Comparison of ENCODE assay signal across 8 cellular contexts in the genomic region with DNA sequence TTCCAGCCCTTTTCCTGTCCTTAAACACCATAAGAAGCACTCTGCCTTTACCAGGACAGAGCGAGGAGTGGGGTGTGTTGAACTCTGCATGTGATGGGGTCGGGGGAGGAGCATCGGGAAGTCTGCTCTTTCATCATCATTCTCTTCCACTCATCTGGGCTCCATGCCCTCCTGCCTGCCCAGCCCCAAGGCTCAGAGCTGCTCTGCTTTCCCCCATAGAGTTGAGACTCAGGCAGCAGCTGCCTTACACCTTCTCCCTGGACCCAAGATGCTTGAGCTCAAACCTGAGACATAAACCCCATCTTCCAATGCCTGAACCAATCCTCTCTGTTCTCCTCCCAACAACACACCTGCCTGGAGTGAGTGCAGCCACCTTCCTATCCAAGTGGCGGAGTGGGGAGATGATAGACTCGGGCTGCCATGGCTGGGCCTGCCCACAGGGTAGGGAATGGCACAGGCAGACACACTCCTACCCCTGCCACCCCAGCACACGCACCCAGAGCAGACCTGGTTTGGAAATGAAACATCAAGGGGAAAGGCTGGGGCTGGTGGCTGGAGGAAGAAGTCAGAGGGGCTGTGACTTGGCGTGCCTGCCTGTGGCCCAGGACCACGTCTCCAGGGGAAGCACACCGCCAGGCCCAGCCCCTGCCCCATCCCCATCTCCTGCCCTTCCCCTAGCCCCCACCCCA. TPM values are rescaled to one million over a fixed set of nuclear protein-coding genes. Genes with fewer than 3 reads are reported as not detected.
DNase-seq lines count a peak whose midpoint lies in the region; ATAC-seq and TF ChIP-seq lines count a peak whose summit lies in the region.

No MANE protein-coding gene starts in this region.

- H3K27ac Mint-ChIP-seq in activated naive CD8-positive, alpha-beta T cell treated with anti-CD3 and anti-CD28 coated beads, Interleukin-2, amount 10 ng/mL, durations not matched to agents 7 days and 5 days, result peak overlapping the region; percentile 91
- peak overlapping the region; percentile 91 to 92 for H3K27ac Mint-ChIP-seq in stimulated activated naive CD8-positive, alpha-beta T cell treated with anti-CD3 and anti-CD28 coated beads, Interleukin-15, amount 100 ng/mL, for 72 hours
- no peak overlapping the region for H3K27ac Mint-ChIP-seq in Caco-2 (ENCODE audit: unreplicated experiment)

- DNase-seq in Right ventricle myocardium inferior (ENCODE audit: missing footprints) (no peak), cardiac septum (ENCODE audit: low spot score) (no peak), Caco-2 (no peak), hepatic stellate cell (ENCODE audit: low spot score) (no peak)
- DNase-seq in activated naive CD8-positive, alpha-beta T cell treated with anti-CD3 and anti-CD28 coated beads, Interleukin-2, amount 10 ng/mL, durations not matched to agents 7 days and 5 days, result no peak
- no peak for DNase-seq in stimulated activated naive CD8-positive, alpha-beta T cell treated with anti-CD3 and anti-CD28 coated beads, Interleukin-15, amount 100 ng/mL, for 72 hours

- no TSS peak for BruUV-seq in Caco-2 (replicated peaks; lab: Mats Ljungman, UMichigan)

- no peaks in the 10 kb centered on the region for H3K27me3 ChIP-seq in iPS-15b (ENCODE audit: control insufficient read depth, insufficient read depth, low read length)
- H3K27me3 ChIP-seq in Caco-2 (replicated peaks; ENCODE audit: control insufficient read depth, insufficient read depth, low read length), result no peaks in the 10 kb centered on the region

- peak overlapping the region; percentile 71 for H3K4me3 Mint-ChIP-seq in activated naive CD8-positive, alpha-beta T cell treated with anti-CD3 and anti-CD28 coated beads, Interleukin-2, amount 10 ng/mL, durations not matched to agents 7 days and 5 days
- peak overlapping the region; percentile 78 to 80 for H3K4me3 Mint-ChIP-seq in stimulated activated naive CD8-positive, alpha-beta T cell treated with anti-CD3 and anti-CD28 coated beads, Interleukin-15, amount 100 ng/mL, for 72 hours
- H3K4me3 Mint-ChIP-seq in Caco-2 (ENCODE audit: unreplicated experiment), result no peak overlapping the region

- H3K36me3 ChIP-seq in iPS-15b (ENCODE audit: control insufficient read depth, insufficient read depth, low read length), result no peaks in the 10 kb centered on the region
- H3K36me3 ChIP-seq in Caco-2 (ENCODE audit: control insufficient read depth, insufficient read depth, low read length), result no peaks in the 10 kb centered on the region

- peaks cover 27% of the 10 kb centered on the region for H3K4me1 Mint-ChIP-seq in activated naive CD8-positive, alpha-beta T cell treated with anti-CD3 and anti-CD28 coated beads, Interleukin-2, amount 10 ng/mL, durations not matched to agents 7 days and 5 days
- H3K4me1 Mint-ChIP-seq in stimulated activated naive CD8-positive, alpha-beta T cell treated with anti-CD3 and anti-CD28 coated beads, Interleukin-15, amount 100 ng/mL, for 72 hours, result peaks cover 37% of the 10 kb centered on the region
- no peaks in the 10 kb centered on the region for H3K4me1 Mint-ChIP-seq in Caco-2 (ENCODE audit: low read depth, unreplicated experiment)

- H3K36me3 Mint-ChIP-seq in activated naive CD8-positive, alpha-beta T cell treated with anti-CD3 and anti-CD28 coated beads, Interleukin-2, amount 10 ng/mL, durations not matched to agents 7 days and 5 days, result peaks cover 6% of the 10 kb centered on the region
- peaks cover 4% of the 10 kb centered on the region for H3K36me3 Mint-ChIP-seq in Caco-2 (ENCODE audit: insufficient read depth, unreplicated experiment)

- ATAC-seq in Right ventricle myocardium inferior (peak; percentile 23), HG02852 (IDR thresholded peaks at IDR 0.05; ENCODE audit: unreplicated experiment) (no peak)
- peak; percentile 5 for ATAC-seq in activated naive CD8-positive, alpha-beta T cell treated with anti-CD3 and anti-CD28 coated beads, Interleukin-2, amount 10 ng/mL, durations not matched to agents 7 days and 5 days (ENCODE audit: low read depth)
- ATAC-seq in stimulated activated naive CD8-positive, alpha-beta T cell treated with anti-CD3 and anti-CD28 coated beads, Interleukin-15, amount 100 ng/mL, for 72 hours, result peak; percentile 39

- H3K9ac ChIP-seq in iPS-15b (ENCODE audit: low read depth, low read length), result peak overlapping the region; percentile 24

- peaks cover 1% of the 10 kb centered on the region for H3K27me3 Mint-ChIP-seq in activated naive CD8-positive, alpha-beta T cell treated with anti-CD3 and anti-CD28 coated beads, Interleukin-2, amount 10 ng/mL, durations not matched to agents 7 days and 5 days
- no peaks in the 10 kb centered on the region for H3K27me3 Mint-ChIP-seq in stimulated activated naive CD8-positive, alpha-beta T cell treated with anti-CD3 and anti-CD28 coated beads, Interleukin-15, amount 100 ng/mL, for 72 hours
- no peaks in the 10 kb centered on the region for H3K27me3 Mint-ChIP-seq in Caco-2 (ENCODE audit: insufficient read depth, unreplicated experiment)

- CTCF ChIA-PET in Caco-2 (lab: Charles Lee), result interaction anchor here (0.6 kb wide), 2 partner anchors 251 to 307 kb away, joined by 3 to 4 read pairs; no protein-coding TSS in a partner anchor

- H3K4me3 ChIP-seq in iPS-15b (ENCODE audit: low read depth, low read length), result no peak overlapping the region
- H3K4me3 ChIP-seq in Caco-2 (ENCODE audit: low read depth, low read length), result no peak overlapping the region

- H3K9me3 ChIP-seq in iPS-15b (ENCODE audit: control insufficient read depth, insufficient read depth, low read length) (no peaks in the 10 kb centered on the region), Caco-2 (no peaks in the 10 kb centered on the region)

- peaks cover 2% of the 10 kb centered on the region for H3K4me1 ChIP-seq in iPS-15b (ENCODE audit: control insufficient read depth, insufficient read depth, low read length)
- no peaks in the 10 kb centered on the region for H3K4me1 ChIP-seq in Caco-2

- TF ChIP-seq CTCF in Caco-2 (IDR thresholded peaks at IDR 0.05; ENCODE audit: insufficient read depth in 1 of 2, low read depth in 1 of 2, low read length in 1 of 2, severe bottlenecking in 1 of 2, unreplicated experiment in 1 of 2), result no peak

- H3K9me3 Mint-ChIP-seq in activated naive CD8-positive, alpha-beta T cell treated with anti-CD3 and anti-CD28 coated beads, Interleukin-2, amount 10 ng/mL, durations not matched to agents 7 days and 5 days, result no peaks in the 10 kb centered on the region
- H3K9me3 Mint-ChIP-seq in stimulated activated naive CD8-positive, alpha-beta T cell treated with anti-CD3 and anti-CD28 coated beads, Interleukin-15, amount 100 ng/mL, for 72 hours, result no peaks in the 10 kb centered on the region
- H3K9me3 Mint-ChIP-seq in Caco-2 (ENCODE audit: unreplicated experiment), result no peaks in the 10 kb centered on the region

- intact Hi-C loops in Right ventricle myocardium inferior (cut with DNase I) (loop anchor here (1.0 to 10.0 kb wide), 2 partner anchors 28 to 338 kb away; a partner anchor contains a TSS), cardiac septum (cut with DNase I) (loop anchor here (1.0 to 10.0 kb wide), 3 partner anchors 28 to 338 kb away; a partner anchor contains a TSS), Caco-2 (cut with micrococcal nuclease; ENCODE audit: unreplicated experiment) (no loop called here)

- POLR2A ChIA-PET in activated naive CD8-positive, alpha-beta T cell treated with anti-CD3 and anti-CD28 coated beads, Interleukin-2, amount 10 ng/mL, durations not matched to agents 7 days and 5 days (lab: Charles Lee), result interaction anchor here (0.5 to 3.9 kb wide), 4 partner anchors 9 to 160 kb away, joined by 3 to 27 read pairs (median 10); a partner anchor contains a TSS
- POLR2A ChIA-PET in Caco-2 (lab: Charles Lee), result no interaction called here

RNA-seq across cellular contexts. Expression of a gene that starts 28.4 kb away (rescaled TPM):
- 39.5 TPM for total RNA-seq in Right ventricle myocardium inferior
- 45.6 TPM for total RNA-seq in cardiac septum
- 10 to 100 TPM; 17.6 TPM for total RNA-seq in activated naive CD8-positive, alpha-beta T cell treated with anti-CD3 and anti-CD28 coated beads, Interleukin-2, amount 10 ng/mL, durations not matched to agents 7 days and 5 days
- total RNA-seq in Caco-2 (2022), result 3.8 and 3.9 TPM in 2 replicates

RNA-seq across cellular contexts. Expression of a gene that starts 40.2 kb away (rescaled TPM):
- total RNA-seq in Right ventricle myocardium inferior, result not detected
- not detected for total RNA-seq in cardiac septum
- total RNA-seq in activated naive CD8-positive, alpha-beta T cell treated with anti-CD3 and anti-CD28 coated beads, Interleukin-2, amount 10 ng/mL, durations not matched to agents 7 days and 5 days, result not detected
- 8.9 and 12.2 TPM in 2 replicates for total RNA-seq in Caco-2 (2022)
